ENCODE assay signal across 15 cellular contexts in the genomic region with DNA sequence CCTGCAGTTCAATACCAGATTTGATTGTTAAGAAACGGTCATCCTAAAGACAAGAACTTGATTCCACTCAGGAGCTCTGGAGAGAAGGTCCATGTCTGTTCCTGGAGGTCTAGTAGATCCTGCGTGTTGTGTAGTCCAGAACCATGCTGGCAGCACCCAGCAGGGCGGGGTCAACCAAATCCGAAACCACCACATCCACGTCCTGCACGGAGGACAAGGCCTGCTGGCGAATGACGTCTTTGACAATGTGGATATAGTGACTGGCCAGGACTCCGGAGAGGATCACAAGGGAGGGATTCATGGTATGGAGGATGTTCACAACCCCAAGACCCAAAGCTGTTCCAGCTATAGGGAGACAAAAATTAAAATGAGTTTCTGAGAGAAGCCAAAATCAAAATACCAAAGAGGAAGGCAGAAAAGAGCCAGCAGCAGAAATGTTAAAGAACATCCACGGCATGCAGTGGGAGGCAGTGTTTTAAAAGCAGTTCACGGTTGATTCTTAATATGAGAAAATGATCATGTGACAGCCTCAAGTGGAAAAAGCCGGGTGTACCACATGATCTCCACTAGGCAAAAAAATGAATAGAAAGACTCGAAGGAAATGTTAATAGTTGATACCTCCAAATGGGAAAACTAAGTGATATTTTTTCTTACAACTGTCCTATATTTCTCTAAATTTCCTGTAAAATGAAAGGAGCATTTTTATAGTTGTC. TPM values are rescaled to one million over a fixed set of nuclear protein-coding genes. Genes with fewer than 3 reads are reported as not detected.
A peak's percentile ranks its signal among the peaks of the same experiment; 100 is the strongest.
DNase-seq lines count a peak whose midpoint lies in the region; ATAC-seq and TF ChIP-seq lines count a peak whose summit lies in the region.
"Had no signal": no experiment of that assay in that cellular context is flagged by ENCODE, and none has a peak within 500 bp of the region (broad histone marks: within the 10 kb centered on the region; RNA-seq: fewer than 3 reads in every experiment).

No MANE protein-coding gene starts in this region.

- peaks cover 6 to 88% (median 12%) of the 10 kb centered on the region in 3 donors for H3K36me3 Mint-ChIP-seq in CD8-positive, alpha-beta memory T cell
- no peaks in the 10 kb centered on the region for H3K36me3 Mint-ChIP-seq in natural killer cell

- CTCF ChIA-PET in CD8-positive, alpha-beta memory T cell (lab: Charles Lee): no interaction called here

- peaks cover 30 to 50% (median 47%) of the 10 kb centered on the region in 3 donors for H3K4me1 Mint-ChIP-seq in CD8-positive, alpha-beta memory T cell
- H3K4me1 Mint-ChIP-seq in natural killer cell: peaks cover 35 to 36% of the 10 kb centered on the region in 2 donors
- H3K4me1 Mint-ChIP-seq: H9 had no signal

- DNase-seq in CD8-positive, alpha-beta memory T cell: no peak
- DNase-seq in NCI-H1105 (lab: John Stamatoyannopoulos, UW) (peak; percentile 62), natural killer cell (no peak), NCI-H446 treated with DMSO at 0.1 percent for 48 hours (lab: John Stamatoyannopoulos, UW) (no peak), NCI-H1930 (lab: John Stamatoyannopoulos, UW) (no peak)
- DNase-seq: activated CD4-positive, alpha-beta T cell treated with anti-CD3 and anti-CD28 coated beads, Interleukin-2, amount 50 U/mL, for 1 hour; H9; Peyer's patch; tibial artery had no signal

- no peak overlapping the region for H3K4me3 ChIP-seq in CD8-positive, alpha-beta memory T cell (ENCODE audit: low read length)
- H3K4me3 ChIP-seq: neural progenitor cell, Peyer's patch, tibial artery had no signal

- peak overlapping the region; percentile 12 to 84 (median 50) for H3K27ac Mint-ChIP-seq in CD8-positive, alpha-beta memory T cell
- peak overlapping the region; percentile 3 to 9 for H3K27ac Mint-ChIP-seq in natural killer cell
- H3K27ac Mint-ChIP-seq: H9, neural progenitor cell had no signal

- H3K9me3 Mint-ChIP-seq in CD8-positive, alpha-beta memory T cell: peaks cover 0 to 3% (median 1%) of the 10 kb centered on the region in 5 donors
- no peaks in the 10 kb centered on the region for H3K9me3 Mint-ChIP-seq in natural killer cell
- H3K9me3 Mint-ChIP-seq: H9, neural progenitor cell had no signal

- ATAC-seq in natural killer cell (no peak), HG02678 (IDR thresholded peaks at IDR 0.05; ENCODE audit: unreplicated experiment) (no peak)

- no peaks in the 10 kb centered on the region for H3K27me3 Mint-ChIP-seq in CD8-positive, alpha-beta memory T cell
- no peaks in the 10 kb centered on the region for H3K27me3 Mint-ChIP-seq in natural killer cell (ENCODE audit: low read depth in 2 of 2)

- peaks cover 21% of the 10 kb centered on the region for H3K36me3 ChIP-seq in CD8-positive, alpha-beta memory T cell (ENCODE audit: insufficient read depth, low read length)

- intact Hi-C loops in natural killer cell (cut with micrococcal nuclease): no loop called here

- no peak overlapping the region for H3K27ac ChIP-seq in CD8-positive, alpha-beta memory T cell (ENCODE audit: low read depth, low read length)
- H3K27ac ChIP-seq in angular gyrus (ENCODE audit: low read depth, low read length): peak overlapping the region; percentile 58
- H3K27ac ChIP-seq: neural progenitor cell, Peyer's patch had no signal

- H3K27me3 ChIP-seq in CD8-positive, alpha-beta memory T cell (ENCODE audit: insufficient read depth, low read length, poor library complexity, severe bottlenecking): no peaks in the 10 kb centered on the region
- H3K27me3 ChIP-seq: neural progenitor cell, Peyer's patch, tibial artery had no signal

- no peak for TF ChIP-seq CTCF in natural killer cell (IDR thresholded peaks at IDR 0.05)

- peaks cover 17% of the 10 kb centered on the region for H3K4me1 ChIP-seq in CD8-positive, alpha-beta memory T cell (ENCODE audit: insufficient read depth, low read length)
- H3K4me1 ChIP-seq: Peyer's patch had no signal

- POLR2A ChIA-PET in CD8-positive, alpha-beta memory T cell (lab: Charles Lee): no interaction called here

- H3K4me3 Mint-ChIP-seq in CD8-positive, alpha-beta memory T cell: no peak overlapping the region
- no peak overlapping the region for H3K4me3 Mint-ChIP-seq in natural killer cell
- H3K4me3 Mint-ChIP-seq: H9, neural progenitor cell had no signal

- peaks cover 1% of the 10 kb centered on the region for H3K9me3 ChIP-seq in CD8-positive, alpha-beta memory T cell (ENCODE audit: low read length)

RNA-seq across cellular contexts. Expression of a gene that starts 26.7 kb away (rescaled TPM):
- total RNA-seq in CD8-positive, alpha-beta memory T cell: 100 to 1,000 TPM; 185 to 186 TPM
- 77.6 TPM for polyA plus RNA-seq in CD8-positive, alpha-beta memory T cell
- total RNA-seq in natural killer cell: 10 to 100 TPM; 49.4 to 62.0 (median 52.6) TPM

RNA-seq across cellular contexts. Expression of a gene that starts 40.8 kb away (rescaled TPM):
- total RNA-seq in CD8-positive, alpha-beta memory T cell: 10 to 100 TPM; 11.6 to 12.7 TPM
- polyA plus RNA-seq in CD8-positive, alpha-beta memory T cell: 5.8 TPM
- total RNA-seq in natural killer cell: 10 to 100 TPM; 10.6 to 12.4 (median 11.3) TPM

RNA-seq across cellular contexts. Expression of a gene that starts 48.2 kb away (rescaled TPM):
- total RNA-seq in CD8-positive, alpha-beta memory T cell: not detected
- polyA plus RNA-seq in CD8-positive, alpha-beta memory T cell: 0.14 TPM
- 1 to 10 TPM; 2.0 to 2.8 (median 2.0) TPM for total RNA-seq in natural killer cell
- total RNA-seq: H9, HT1080, NCI-H460, Peyer's patch had no signal
- polyA plus RNA-seq: keratinocyte had no signal
